In the genomic region with DNA sequence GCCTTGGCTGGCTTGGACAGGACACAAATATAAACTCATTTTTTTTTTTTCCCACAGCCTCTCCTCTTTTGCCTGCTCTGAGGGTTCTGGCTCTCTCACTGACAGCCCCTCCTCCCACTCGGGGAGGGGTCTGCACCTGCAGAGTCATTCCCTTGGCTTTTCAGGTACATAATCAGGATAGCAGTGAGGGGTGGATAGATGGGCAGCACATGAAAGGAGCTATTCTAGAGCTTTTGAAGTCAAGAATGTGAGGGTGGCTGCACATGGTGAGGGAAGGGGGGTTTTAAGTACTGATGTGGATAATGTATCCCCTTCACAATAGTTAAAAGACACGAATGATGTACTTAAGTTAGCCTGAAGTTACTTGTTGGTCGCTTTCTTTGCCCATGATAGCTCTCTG, we compare ENCODE assay signal across 18 cellular contexts.
DNase-seq lines count a peak whose midpoint lies in the region; FAIRE-seq and TF ChIP-seq lines count a peak whose summit lies in the region.
"Had no signal": no experiment of that assay in that cellular context is flagged by ENCODE, and none has a peak within 500 bp of the region (broad histone marks: within the 10 kb centered on the region; RNA-seq: fewer than 3 reads in every experiment).

No MANE protein-coding gene starts in this region.

- CTCF ChIA-PET in H1 (lab: Charles Lee; ENCODE audit: partially characterized antibody) = interaction anchor here (0.5 to 1.5 kb wide), 3 partner anchors 10 to 191 kb away, joined by 3 to 5 read pairs (median 3); no protein-coding TSS in a partner anchor

- H3K36me3 ChIP-seq in H7 (replicated peaks; ENCODE audit: control insufficient read depth, insufficient read depth, low read length) = no peaks in the 10 kb centered on the region
- no peaks in the 10 kb centered on the region for H3K36me3 ChIP-seq in H1 (ENCODE audit: control insufficient read depth in 2 of 4, insufficient read depth in 4 of 4, low read length in 3 of 4)
- H3K36me3 ChIP-seq in small intestine (ENCODE audit: control insufficient read depth in 2 of 2, insufficient read depth in 2 of 2, low read length in 2 of 2) = no peaks in the 10 kb centered on the region
- H3K36me3 ChIP-seq in esophagus squamous epithelium = no peaks in the 10 kb centered on the region

- no peak overlapping the region for H3K56ac ChIP-seq in H1 (replicated peaks; ENCODE audit: insufficient read length, low read depth, low read length)

- H2AK5ac ChIP-seq in H1 (ENCODE audit: low read depth, low read length) = no peak overlapping the region

- H3K79me1 ChIP-seq in H1 (ENCODE audit: low read depth, low read length) = no peaks in the 10 kb centered on the region

- H3K4me2 ChIP-seq in H1 (ENCODE audit: insufficient read depth in 1 of 2, low read depth in 2 of 2, low read length in 2 of 2) = peak overlapping the region; percentile 31 to 55

- peak overlapping the region; percentile 55; the same call in 1 of the 2 replicates for H2AFZ ChIP-seq in H1 (ENCODE audit: low read length)

- no peaks in the 10 kb centered on the region for H4K20me1 ChIP-seq in H1 (replicated peaks in 1 of 2; ENCODE audit: control insufficient read depth in 1 of 2, insufficient read depth in 2 of 2, low read length in 2 of 2)

- POLR2A ChIA-PET in H1 (lab: Charles Lee; ENCODE audit: partially characterized antibody) = no interaction called here

- H3K4me1 ChIP-seq in H1 (replicated peaks in 1 of 4; ENCODE audit: control insufficient read depth in 3 of 4, insufficient read depth in 4 of 4, low read length in 3 of 4) (peaks cover 2 to 14% (median 6%) of the 10 kb centered on the region in 4 experiments; a peak in 5 of 7 replicates), small intestine (ENCODE audit: control insufficient read depth in 2 of 2, insufficient read depth in 1 of 2, low read depth in 1 of 2, low read length in 1 of 2) (no peaks in the 10 kb centered on the region), esophagus squamous epithelium (peaks cover 0 to 3% (median 0%) of the 10 kb centered on the region in 3 donors)

- H3K23me2 ChIP-seq in H1 (ENCODE audit: low read depth, low read length) = no peaks in the 10 kb centered on the region

- peak; percentile 24 for FAIRE-seq in H1 (lab: Jason Lieb, UNC)
- FAIRE-seq in small intestine (lab: Jason Lieb, UNC) = no peak
- no peak for FAIRE-seq in RCC 7860 (lab: Jason Lieb, UNC)
- FAIRE-seq: A204.1, GM12892, GM19239 had no signal

- WGBS in H1 (ENCODE audit: extremely low coverage in 1 of 2, insufficient coverage in 1 of 2, insufficient read length in 1 of 2, insufficient replicate concordance in 2 of 2, low coverage in 1 of 2, low lambda C conversion rate in 2 of 2, missing lambda C conversion rate in 1 of 2), 2 experiments = 21% methylated on average over 3 of the region's 3 CpGs; no CpG with 5 or more reads in 1 of the 2 experiments
- 30 to 36% (median 34%) methylated on average over 3 of the region's 3 CpGs for WGBS in small intestine, 3 donors
- WGBS in esophagus squamous epithelium, 2 donors = 28 to 37% methylated on average over 3 of the region's 3 CpGs

- no peak overlapping the region for H4K91ac ChIP-seq in H1 (replicated peaks; ENCODE audit: insufficient read length, low read length)

- H3K27ac ChIP-seq in H1 (ENCODE audit: low read depth, low read length) = no peak overlapping the region
- H3K27ac ChIP-seq in small intestine (ENCODE audit: low read depth in 1 of 2, low read length in 1 of 2) = no peak overlapping the region
- no peak overlapping the region for H3K27ac ChIP-seq in esophagus squamous epithelium
- H3K27ac ChIP-seq: C4-2B, HL-60 had no signal

- H3K27me3 ChIP-seq in H7 (ENCODE audit: control insufficient read depth, insufficient read depth, low read length) (no peaks in the 10 kb centered on the region), H1 (replicated peaks in 1 of 4; ENCODE audit: control insufficient read depth in 3 of 4, extremely low read depth in 1 of 4, insufficient read depth in 3 of 4, low read length in 3 of 4) (no peaks in the 10 kb centered on the region), small intestine (ENCODE audit: control insufficient read depth in 2 of 2, insufficient read depth in 2 of 2, low read length in 2 of 2) (peaks cover 0 to 4% of the 10 kb centered on the region in 2 donors), esophagus squamous epithelium (peaks cover 0 to 13% (median 0%) of the 10 kb centered on the region in 4 donors)

- no peak overlapping the region for H4K5ac ChIP-seq in H1 (ENCODE audit: insufficient read length, low read depth, low read length)

- TF ChIP-seq CTCF in H1 (IDR thresholded peaks at IDR 0.05; ENCODE audit: control extremely low read depth in 1 of 3, insufficient read depth in 1 of 3, low read depth in 1 of 3, low read length in 3 of 3) (no peak), esophagus squamous epithelium (IDR thresholded peaks at IDR 0.05) (no peak)

- TF ChIP-seq RAD21 in H1 (IDR thresholded peaks at IDR 0.05 in 1 of 2, conservative IDR thresholded peaks at IDR 0.05 in 1 of 2; ENCODE audit: low read depth in 2 of 2, low read length in 2 of 2) = no peak

- no peak overlapping the region for H2BK20ac ChIP-seq in H1 (ENCODE audit: low read length)

- intact Hi-C loops in esophagus squamous epithelium (cut with DNase I) = no loop called here

- H3K9me3 ChIP-seq in H1 (ENCODE audit: insufficient read depth in 2 of 2, low read depth in 1 of 2, low read length in 1 of 2) (no peaks in the 10 kb centered on the region), iPS-18c (ENCODE audit: control insufficient read depth, insufficient read depth, low read length) (no peaks in the 10 kb centered on the region), small intestine (ENCODE audit: control insufficient read depth, low read depth) (no peaks in the 10 kb centered on the region), esophagus squamous epithelium (no peaks in the 10 kb centered on the region)

- TF ChIP-seq EP300 in H1 (IDR thresholded peaks at IDR 0.05; ENCODE audit: borderline replicate concordance in 1 of 2, low read depth in 2 of 2, low read length in 2 of 2) = peak in 1 of 2 experiments; percentile 45; a peak in 1 of 3 replicates

- no peak overlapping the region for H3K9ac ChIP-seq in H1 (replicated peaks in 1 of 4; ENCODE audit: extremely low read depth in 1 of 4, low read depth in 3 of 4, low read length in 3 of 4)

- no peak overlapping the region for H3K18ac ChIP-seq in H1 (ENCODE audit: extremely low read depth, low read length)

- no peak overlapping the region for H3K23ac ChIP-seq in H1 (ENCODE audit: insufficient read length)

- H3K4me3 ChIP-seq in H7 (ENCODE audit: insufficient read depth, low read depth, low read length) = no peak overlapping the region
- no peak overlapping the region; a peak in 1 of 8 replicates for H3K4me3 ChIP-seq in H1 (ENCODE audit: extremely low read depth in 1 of 4, insufficient read depth in 2 of 4, low read depth in 3 of 4, low read length in 4 of 4)
- 0 out of 2 replicates have a peak overlapping the region, but pooled peaks have one; percentile 4 for H3K4me3 ChIP-seq in iPS-18c (ENCODE audit: insufficient read depth, low read depth, low read length)
- no peak overlapping the region for H3K4me3 ChIP-seq in small intestine (ENCODE audit: low read depth in 1 of 2, low read length in 2 of 2)
- H3K4me3 ChIP-seq in esophagus squamous epithelium = no peak overlapping the region

- no peak overlapping the region for H3K4ac ChIP-seq in H1 (replicated peaks; ENCODE audit: insufficient read length, low read depth, low read length)

- no peak for TF ChIP-seq POLR2A in H1 (IDR thresholded peaks at IDR 0.05; ENCODE audit: control extremely low read depth in 1 of 2, low read depth in 2 of 2, low read length in 2 of 2)
- TF ChIP-seq POLR2A in esophagus squamous epithelium (IDR thresholded peaks at IDR 0.05) = no peak

- H2BK120ac ChIP-seq in H1 (replicated peaks; ENCODE audit: low read depth, low read length) = no peak overlapping the region

- no peak overlapping the region for H2BK12ac ChIP-seq in H1 (ENCODE audit: low read depth, low read length)

- peak; percentile 50 for DNase-seq in H7
- no peak for DNase-seq in H1 (ENCODE audit: low read depth in 1 of 2, low spot score in 2 of 2)
- no peak for DNase-seq in NCI-H524 (lab: John Stamatoyannopoulos, UW)
- DNase-seq in small intestine = no peak
- no peak for DNase-seq in RCC 7860 (ENCODE audit: low spot score)
- DNase-seq in esophagus squamous epithelium (lab: John Stamatoyannopoulos, UW) = no peak
- DNase-seq: CD4-positive, alpha-beta memory T cell; DMS79 treated with DMSO at 0.1 percent for 48 hours; EL; GDM1; IMR-90; KBM-7 had no signal

- no peak overlapping the region for H3K14ac ChIP-seq in H1 (ENCODE audit: insufficient read length)

- no peak overlapping the region for H2BK15ac ChIP-seq in H1 (ENCODE audit: low read length)

- H4K8ac ChIP-seq in H1 (ENCODE audit: extremely low read depth, insufficient read depth, low read length) = no peak overlapping the region

- no peaks in the 10 kb centered on the region for H3K79me2 ChIP-seq in H1 (ENCODE audit: control insufficient read depth in 1 of 2, insufficient read depth in 2 of 2, low read length in 2 of 2)

- no peak overlapping the region for H2BK5ac ChIP-seq in H1 (ENCODE audit: low read depth, low read length)

TF ChIP-seq in H1, 55 proteins besides CTCF, POLR2A, EP300 and RAD21 (continues in another document):
- peak; percentile 67; the same call in 1 of the 2 replicates for TF ChIP-seq SP1 (IDR thresholded peaks at IDR 0.05; ENCODE audit: low read depth, low read length)
- no peak for TF ChIP-seq CTBP2 (IDR thresholded peaks at IDR 0.05; ENCODE audit: borderline replicate concordance, insufficient read depth, insufficient read length, low read length)
- TF ChIP-seq PHF8 (conservative IDR thresholded peaks at IDR 0.05; ENCODE audit: low read depth, low read length) = no peak
- no peak for TF ChIP-seq SRF (IDR thresholded peaks at IDR 0.05; ENCODE audit: low read depth, low read length)
- TF ChIP-seq CHD2 (IDR thresholded peaks at IDR 0.05; ENCODE audit: low read length) = no peak
- no peak for TF ChIP-seq ATF3 (IDR thresholded peaks at IDR 0.05; ENCODE audit: insufficient read depth, low read depth, low read length)
- no peak for TF ChIP-seq SAP30 (IDR thresholded peaks at IDR 0.05; ENCODE audit: insufficient read depth, insufficient replicate concordance, low read length)
- TF ChIP-seq SP4 (IDR thresholded peaks at IDR 0.05; ENCODE audit: low read length) = no peak
- TF ChIP-seq BRCA1 (IDR thresholded peaks at IDR 0.05; ENCODE audit: low read depth, low read length) = no peak
- TF ChIP-seq MAFK (IDR thresholded peaks at IDR 0.05; ENCODE audit: low read depth, low read length) = no peak
- no peak for TF ChIP-seq EZH2 (IDR thresholded peaks at IDR 0.05; ENCODE audit: low read depth, low read length, severe bottlenecking)
